ENCODE assay signal across 18 cellular contexts in the genomic region with DNA sequence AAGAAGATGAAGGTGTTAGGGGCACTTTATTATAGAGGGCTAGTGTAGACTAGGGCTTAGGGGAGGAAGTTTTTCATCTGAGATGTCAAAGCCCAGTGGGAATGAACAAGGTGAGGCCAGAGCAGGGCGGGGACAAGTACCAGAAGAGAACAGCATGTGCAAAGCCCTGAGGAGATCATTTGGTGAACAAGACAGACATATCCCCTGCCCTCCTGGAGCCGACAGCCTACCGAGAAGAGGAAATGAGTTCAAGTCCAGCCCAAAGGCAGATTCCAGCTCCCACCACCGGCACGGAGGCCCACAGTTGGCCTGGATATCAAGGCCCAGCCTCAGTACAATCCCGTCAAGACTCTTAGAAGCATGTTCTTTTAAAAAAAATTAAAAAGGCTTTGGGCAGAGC.
DNase-seq lines count a peak whose midpoint lies in the region; TF ChIP-seq lines count a peak whose summit lies in the region.
"Had no signal": no experiment of that assay in that cellular context is flagged by ENCODE, and none has a peak within 500 bp of the region (broad histone marks: within the 10 kb centered on the region; RNA-seq: fewer than 3 reads in every experiment).

No MANE protein-coding gene starts in this region.

- H3K9me3 Mint-ChIP-seq in activated naive CD4-positive, alpha-beta T cell treated with anti-CD3 and anti-CD28 coated beads, Interleukin-2, amount 10 ng/mL, durations not matched to agents 7 days and 5 days = no peaks in the 10 kb centered on the region
- H3K9me3 Mint-ChIP-seq in glutamatergic neuron (ENCODE audit: unreplicated experiment) = peaks cover 4% of the 10 kb centered on the region
- H3K9me3 Mint-ChIP-seq: CD4-positive, alpha-beta T cell; CD8-positive, alpha-beta T cell had no signal

- 93 to 94% methylated on average over 6 of the region's 6 CpGs for WGBS in sigmoid colon, 2 donors

- no peak for TF ChIP-seq EP300 in sigmoid colon (IDR thresholded peaks at IDR 0.05)

- H3K27me3 Mint-ChIP-seq in activated naive CD4-positive, alpha-beta T cell treated with anti-CD3 and anti-CD28 coated beads, Interleukin-2, amount 10 ng/mL, durations not matched to agents 7 days and 5 days = peaks cover 19% of the 10 kb centered on the region
- peaks cover 8% of the 10 kb centered on the region for H3K27me3 Mint-ChIP-seq in glutamatergic neuron (ENCODE audit: unreplicated experiment)

- intact Hi-C loops in sigmoid colon (cut with DNase I) = no loop called here

- H3K4me3 Mint-ChIP-seq in activated naive CD4-positive, alpha-beta T cell treated with anti-CD3 and anti-CD28 coated beads, Interleukin-2, amount 10 ng/mL, durations not matched to agents 7 days and 5 days = no peak overlapping the region
- H3K4me3 Mint-ChIP-seq in glutamatergic neuron (ENCODE audit: unreplicated experiment) = no peak overlapping the region
- H3K4me3 Mint-ChIP-seq: B cell; CD4-positive, alpha-beta T cell; CD8-positive, alpha-beta T cell had no signal

- TF ChIP-seq CTCF in glutamatergic neuron (IDR thresholded peaks at IDR 0.05; ENCODE audit: partially characterized antibody, unreplicated experiment) (no peak), sigmoid colon (IDR thresholded peaks at IDR 0.05) (no peak)

- no peak overlapping the region for H3K27ac Mint-ChIP-seq in activated naive CD4-positive, alpha-beta T cell treated with anti-CD3 and anti-CD28 coated beads, Interleukin-2, amount 10 ng/mL, durations not matched to agents 7 days and 5 days
- no peak overlapping the region for H3K27ac Mint-ChIP-seq in glutamatergic neuron (ENCODE audit: unreplicated experiment)
- H3K27ac Mint-ChIP-seq: B cell; CD4-positive, alpha-beta T cell; CD8-positive, alpha-beta T cell had no signal

- no peaks in the 10 kb centered on the region for H3K4me1 Mint-ChIP-seq in activated naive CD4-positive, alpha-beta T cell treated with anti-CD3 and anti-CD28 coated beads, Interleukin-2, amount 10 ng/mL, durations not matched to agents 7 days and 5 days
- H3K4me1 Mint-ChIP-seq in glutamatergic neuron (ENCODE audit: low read depth, unreplicated experiment) = peaks cover 12% of the 10 kb centered on the region
- H3K4me1 Mint-ChIP-seq: B cell had no signal

- DNase-seq in activated naive CD4-positive, alpha-beta T cell treated with anti-CD3 and anti-CD28 coated beads, Interleukin-2, amount 10 ng/mL, durations not matched to agents 7 days and 5 days = peak; percentile 6
- no peak for DNase-seq in activated naive CD4-positive, alpha-beta T cell treated with Interleukin-2 at 50 U/mL for 16 hours
- peak; percentile 3 for DNase-seq in glutamatergic neuron
- peak; percentile 21 for DNase-seq in sigmoid colon
- DNase-seq in retina = no peak
- DNase-seq in Kasumi-1 (lab: John Stamatoyannopoulos, UW) = no peak
- DNase-seq: AML-193; Caco-2; Calu3; CD4-positive, alpha-beta T cell; CD8-positive, alpha-beta T cell; DMS79 treated with DMSO at 0.1 percent for 48 hours; GF-D8 had no signal

- peaks cover 0 to 3% (median 0%) of the 10 kb centered on the region in 3 donors for H3K27me3 ChIP-seq in sigmoid colon
- H3K27me3 ChIP-seq: BLaER1 treated with 17β-estradiol and CSF1 and Interleukin-3, amounts not matched to agents 10 nM and 100 nM had no signal

- H3K27ac ChIP-seq in sigmoid colon = no peak overlapping the region
- H3K27ac ChIP-seq: 22Rv1; A549; BLaER1 treated with 17β-estradiol and CSF1 and Interleukin-3, amounts not matched to agents 10 nM and 100 nM; C4-2B had no signal

- H3K36me3 ChIP-seq in sigmoid colon = no peaks in the 10 kb centered on the region
- H3K36me3 ChIP-seq: BLaER1 treated with 17β-estradiol and CSF1 and Interleukin-3, amounts not matched to agents 10 nM and 100 nM had no signal

- no peaks in the 10 kb centered on the region for H3K36me3 Mint-ChIP-seq in activated naive CD4-positive, alpha-beta T cell treated with anti-CD3 and anti-CD28 coated beads, Interleukin-2, amount 10 ng/mL, durations not matched to agents 7 days and 5 days
- peaks cover 1% of the 10 kb centered on the region for H3K36me3 Mint-ChIP-seq in glutamatergic neuron (ENCODE audit: unreplicated experiment)
- H3K36me3 Mint-ChIP-seq: CD8-positive, alpha-beta T cell had no signal

- no peak overlapping the region for H3K4me3 ChIP-seq in sigmoid colon
- H3K4me3 ChIP-seq: A549; BLaER1 treated with 17β-estradiol and CSF1 and Interleukin-3, amounts not matched to agents 10 nM and 100 nM had no signal

- TF ChIP-seq POLR2A in sigmoid colon (IDR thresholded peaks at IDR 0.05) = no peak

- no peaks in the 10 kb centered on the region for H3K4me1 ChIP-seq in sigmoid colon
- H3K4me1 ChIP-seq: A549, Caco-2 had no signal

- CTCF ChIA-PET in activated naive CD4-positive, alpha-beta T cell treated with anti-CD3 and anti-CD28 coated beads, Interleukin-2, amount 10 ng/mL, durations not matched to agents 7 days and 5 days (lab: Charles Lee) = no interaction called here

- no peaks in the 10 kb centered on the region for H3K9me3 ChIP-seq in sigmoid colon
- H3K9me3 ChIP-seq: A549; BLaER1 treated with 17β-estradiol and CSF1 and Interleukin-3, amounts not matched to agents 10 nM and 100 nM; Caco-2 had no signal

Comparison
In these comparisons a context has a peak if more than half of its experiments do, and no peak if none do; other contexts are left out.
1. DNase-seq: peak in activated naive CD4-positive, alpha-beta T cell treated with anti-CD3 and anti-CD28 coated beads, Interleukin-2, amount 10 ng/mL, durations not matched to agents 7 days and 5 days (single experiment), glutamatergic neuron (single experiment) and sigmoid colon (single experiment); none in activated naive CD4-positive, alpha-beta T cell treated with Interleukin-2 at 50 U/mL for 16 hours (single experiment), retina (single experiment) and Kasumi-1 (0 of 2).